In genomic region chr11:834371-835316, GRCh38 we compare ENCODE assay signal across 8 cellular contexts. TPM values are rescaled to one million over a fixed set of nuclear protein-coding genes. Genes with fewer than 3 reads are reported as not detected.
DNase-seq lines count a peak whose midpoint lies in the region; ATAC-seq and TF ChIP-seq lines count a peak whose summit lies in the region.

No MANE protein-coding gene starts in this region.

- DNase-seq in CD4-positive, CD25-positive, alpha-beta regulatory T cell: no peak
- DNase-seq in Panc1 (ENCODE audit: low read depth, low spot score): no peak
- DNase-seq in dermis blood vessel endothelial cell: peak; percentile 88
- DNase-seq in mucosa of gallbladder (ENCODE audit: low spot score): peak; percentile 77
- no peak for DNase-seq in LoVo (ENCODE audit: low spot score)
- DNase-seq in stimulated activated CD8-positive, alpha-beta memory T cell treated with anti-CD3 and anti-CD28 coated beads, Interleukin-4, amount 100 ng/mL, for 48 hours: no peak
- no peak for DNase-seq in NCI-H774 (lab: John Stamatoyannopoulos, UW)

- no peak overlapping the region for H3K4me3 ChIP-seq in CD4-positive, CD25-positive, alpha-beta regulatory T cell (ENCODE audit: low read depth, low read length)
- peak overlapping the region; percentile 78 to 89 for H3K4me3 ChIP-seq in Panc1 (ENCODE audit: low read depth in 2 of 2, low read length in 2 of 2)

- H3K9me3 Mint-ChIP-seq in CD4-positive, CD25-positive, alpha-beta regulatory T cell: no peaks in the 10 kb centered on the region

- H3K27ac Mint-ChIP-seq in CD4-positive, CD25-positive, alpha-beta regulatory T cell: no peak overlapping the region

- CTCF ChIA-PET in Panc1 (lab: Charles Lee): interaction anchor here (0.6 to 1.0 kb wide), 2 partner anchors 9 to 186 kb away, joined by 3 to 5 read pairs; no protein-coding TSS in a partner anchor

- no peaks in the 10 kb centered on the region for H3K9me3 ChIP-seq in CD4-positive, CD25-positive, alpha-beta regulatory T cell (ENCODE audit: control insufficient read depth in 2 of 2, low read length in 2 of 2)
- H3K9me3 ChIP-seq in Panc1 (ENCODE audit: control insufficient read depth, insufficient read depth, low read depth, low read length): no peaks in the 10 kb centered on the region

- POLR2A ChIA-PET in Panc1 (lab: Charles Lee): interaction anchor here (0.6 kb wide), 1 partner anchor 138 kb away, joined by 8 read pairs; no protein-coding TSS in a partner anchor

- H3K36me3 Mint-ChIP-seq in CD4-positive, CD25-positive, alpha-beta regulatory T cell: no peaks in the 10 kb centered on the region

- in situ Hi-C loops in Panc1 (cut with HindIII; ENCODE audit: low pct_unique_long_range_greater_than_20kb, low sequenced_read_pairs): no loop called here

- H3K27me3 Mint-ChIP-seq in CD4-positive, CD25-positive, alpha-beta regulatory T cell: peaks cover 10% of the 10 kb centered on the region

- TF ChIP-seq CTCF in Panc1 (IDR thresholded peaks at IDR 0.05): no peak

- peaks cover 6% of the 10 kb centered on the region for H3K36me3 ChIP-seq in CD4-positive, CD25-positive, alpha-beta regulatory T cell (ENCODE audit: control insufficient read depth, insufficient read depth, low read length)
- H3K36me3 ChIP-seq in Panc1 (ENCODE audit: control insufficient read depth, insufficient read depth, low read length): peaks cover 5% of the 10 kb centered on the region; the same call in 1 of the 2 replicates

- peak overlapping the region; percentile 75 to 83 (median 78) for H3K4me3 Mint-ChIP-seq in CD4-positive, CD25-positive, alpha-beta regulatory T cell

- peaks cover 0 to 29% (median 0%) of the 10 kb centered on the region in 4 donors for H3K4me1 Mint-ChIP-seq in CD4-positive, CD25-positive, alpha-beta regulatory T cell

- no peak for ATAC-seq in CD4-positive, CD25-positive, alpha-beta regulatory T cell (ENCODE audit: low read depth in 2 of 2)
- ATAC-seq in Panc1 (peak; percentile 33), HG02884 (IDR thresholded peaks at IDR 0.05; ENCODE audit: unreplicated experiment) (no peak)

- H3K27me3 ChIP-seq in CD4-positive, CD25-positive, alpha-beta regulatory T cell (ENCODE audit: control insufficient read depth, insufficient read depth, low read length): no peaks in the 10 kb centered on the region
- H3K27me3 ChIP-seq in Panc1 (ENCODE audit: control insufficient read depth, insufficient read depth, low read length): no peaks in the 10 kb centered on the region

- BruUV-seq in Panc1 (replicated peaks; lab: Mats Ljungman, UMichigan): TSS peak; percentile 73

- H3K4me1 ChIP-seq in CD4-positive, CD25-positive, alpha-beta regulatory T cell (ENCODE audit: control insufficient read depth, insufficient read depth, low read length, poor library complexity, severe bottlenecking): peaks cover 41% of the 10 kb centered on the region
- peaks cover 58% of the 10 kb centered on the region for H3K4me1 ChIP-seq in Panc1 (ENCODE audit: control insufficient read depth, insufficient read depth, low read length)

- H3K27ac ChIP-seq in CD4-positive, CD25-positive, alpha-beta regulatory T cell (ENCODE audit: insufficient read depth, low read length, poor library complexity, severe bottlenecking): no peak overlapping the region
- H3K27ac ChIP-seq in Panc1 (ENCODE audit: low read length): peak overlapping the region; percentile 93

- intact Hi-C loops in Panc1 (cut with micrococcal nuclease; ENCODE audit: unreplicated experiment): no loop called here

RNA-seq across cellular contexts. Expression of gene CD151, which starts 1.9 kb away (rescaled TPM):
- total RNA-seq in CD4-positive, CD25-positive, alpha-beta regulatory T cell: 20.7 TPM
- 10 to 100 TPM in 2 of 4 donors, 1 to 10 TPM in 2; 5.5 to 15.9 (median 8.8) TPM for polyA plus RNA-seq in CD4-positive, CD25-positive, alpha-beta regulatory T cell
- total RNA-seq in Panc1 (2021; ENCODE audit: unreplicated experiment) (680 TPM), dermis blood vessel endothelial cell (700 and 712 TPM in 2 replicates), mucosa of gallbladder (442 TPM)
- polyA plus RNA-seq in Panc1 (2012; ENCODE audit: insufficient read length): 1,015 TPM

RNA-seq across cellular contexts. Expression of gene CRACR2B, which starts 6.9 kb away (rescaled TPM):
- 1.2 TPM for total RNA-seq in CD4-positive, CD25-positive, alpha-beta regulatory T cell
- under 1 TPM in 3 of 4 donors, not detected in 1; 0.11 to 0.24 (median 0.18) TPM for polyA plus RNA-seq in CD4-positive, CD25-positive, alpha-beta regulatory T cell
- total RNA-seq in Panc1 (2021; ENCODE audit: unreplicated experiment): 132 TPM
- polyA plus RNA-seq in Panc1 (2012; ENCODE audit: insufficient read length): 167 TPM
- total RNA-seq in dermis blood vessel endothelial cell: 27.5 and 29.8 TPM in 2 replicates
- 40.5 TPM for total RNA-seq in mucosa of gallbladder

RNA-seq across cellular contexts. Expression of gene POLR2L, which starts 7.7 kb away (rescaled TPM):
- 43.1 TPM for total RNA-seq in CD4-positive, CD25-positive, alpha-beta regulatory T cell
- polyA plus RNA-seq in CD4-positive, CD25-positive, alpha-beta regulatory T cell: 100 to 1,000 TPM in 1 of 4 donors, 10 to 100 TPM in 3; 62.7 to 101 (median 75.3) TPM
- total RNA-seq in Panc1 (2021; ENCODE audit: unreplicated experiment) (673 TPM), dermis blood vessel endothelial cell (81.9 and 193 TPM in 2 replicates), mucosa of gallbladder (108 TPM)
- 2,061 TPM for polyA plus RNA-seq in Panc1 (2012; ENCODE audit: insufficient read length)

RNA-seq across cellular contexts. Expression of gene TSPAN4, which starts 8.0 kb away (rescaled TPM):
- 2.2 TPM for total RNA-seq in CD4-positive, CD25-positive, alpha-beta regulatory T cell
- polyA plus RNA-seq in CD4-positive, CD25-positive, alpha-beta regulatory T cell: 1 to 10 TPM; 1.2 to 1.7 (median 1.4) TPM
- 187 TPM for total RNA-seq in Panc1 (2021; ENCODE audit: unreplicated experiment)
- 257 TPM for polyA plus RNA-seq in Panc1 (2012; ENCODE audit: insufficient read length)
- total RNA-seq in dermis blood vessel endothelial cell: 167 and 179 TPM in 2 replicates
- 34.6 TPM for total RNA-seq in mucosa of gallbladder

RNA-seq across cellular contexts. Expression of gene PNPLA2, which starts 15.9 kb away (rescaled TPM):
- total RNA-seq in CD4-positive, CD25-positive, alpha-beta regulatory T cell: 195 TPM
- polyA plus RNA-seq in CD4-positive, CD25-positive, alpha-beta regulatory T cell: 10 to 100 TPM; 23.9 to 28.0 (median 24.6) TPM
- total RNA-seq in Panc1 (2021; ENCODE audit: unreplicated experiment) (244 TPM), dermis blood vessel endothelial cell (41.4 and 76.9 TPM in 2 replicates), mucosa of gallbladder (159 TPM)
- 377 TPM for polyA plus RNA-seq in Panc1 (2012; ENCODE audit: insufficient read length)

Comparison
In these comparisons a context has a peak if more than half of its experiments do, and no peak if none do; other contexts are left out.
1. DNase-seq: peak in dermis blood vessel endothelial cell (single experiment) and mucosa of gallbladder (single experiment); none in CD4-positive, CD25-positive, alpha-beta regulatory T cell (0 of 3), Panc1 (single experiment), LoVo (single experiment), stimulated activated CD8-positive, alpha-beta memory T cell treated with anti-CD3 and anti-CD28 coated beads, Interleukin-4, amount 100 ng/mL, for 48 hours (single experiment) and NCI-H774 (single experiment).
2. RNA of gene CD151, which starts 1.9 kb away (total RNA-seq): 700 to 712 TPM in dermis blood vessel endothelial cell, 680 TPM in Panc1 (single experiment) and 442 TPM in mucosa of gallbladder (single experiment); 20.7 TPM in CD4-positive, CD25-positive, alpha-beta regulatory T cell (single experiment); every median in the first group is over 10 times any median in the second.
3. RNA of gene CRACR2B, which starts 6.9 kb away (total RNA-seq): 132 TPM in Panc1 (single experiment), 40.5 TPM in mucosa of gallbladder (single experiment) and 27.5 to 29.8 TPM in dermis blood vessel endothelial cell; 1.2 TPM in CD4-positive, CD25-positive, alpha-beta regulatory T cell (single experiment); every median in the first group is over 10 times any median in the second.